1 cellular context compared by ENCODE assay signal in the genomic region with DNA sequence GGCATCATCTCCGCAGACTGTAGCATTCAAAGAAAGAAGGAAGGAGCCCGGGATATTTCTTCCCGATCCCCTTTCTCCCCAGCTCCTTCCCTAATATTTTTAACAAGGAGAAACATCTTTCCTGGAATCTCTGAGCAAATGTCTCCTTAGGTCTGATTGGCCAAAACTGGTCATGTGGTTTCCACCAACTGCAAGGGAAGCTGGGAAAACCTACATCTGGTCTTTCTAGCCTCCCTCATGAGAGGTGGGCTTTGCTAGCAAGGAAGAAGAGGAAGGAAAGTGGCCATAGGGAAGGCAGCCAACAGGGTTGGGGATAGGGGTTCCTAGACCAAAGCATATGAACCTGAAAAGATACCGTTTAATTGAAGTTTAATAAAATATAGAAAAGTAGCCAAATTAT.
TF ChIP-seq lines count a peak whose summit lies in the region.

No MANE protein-coding gene starts in this region.

TF ChIP-seq in Ishikawa, 13 proteins besides CTCF, POLR2A, EP300 and RAD21 (continued from another document):
- TF ChIP-seq, protein P1, sequence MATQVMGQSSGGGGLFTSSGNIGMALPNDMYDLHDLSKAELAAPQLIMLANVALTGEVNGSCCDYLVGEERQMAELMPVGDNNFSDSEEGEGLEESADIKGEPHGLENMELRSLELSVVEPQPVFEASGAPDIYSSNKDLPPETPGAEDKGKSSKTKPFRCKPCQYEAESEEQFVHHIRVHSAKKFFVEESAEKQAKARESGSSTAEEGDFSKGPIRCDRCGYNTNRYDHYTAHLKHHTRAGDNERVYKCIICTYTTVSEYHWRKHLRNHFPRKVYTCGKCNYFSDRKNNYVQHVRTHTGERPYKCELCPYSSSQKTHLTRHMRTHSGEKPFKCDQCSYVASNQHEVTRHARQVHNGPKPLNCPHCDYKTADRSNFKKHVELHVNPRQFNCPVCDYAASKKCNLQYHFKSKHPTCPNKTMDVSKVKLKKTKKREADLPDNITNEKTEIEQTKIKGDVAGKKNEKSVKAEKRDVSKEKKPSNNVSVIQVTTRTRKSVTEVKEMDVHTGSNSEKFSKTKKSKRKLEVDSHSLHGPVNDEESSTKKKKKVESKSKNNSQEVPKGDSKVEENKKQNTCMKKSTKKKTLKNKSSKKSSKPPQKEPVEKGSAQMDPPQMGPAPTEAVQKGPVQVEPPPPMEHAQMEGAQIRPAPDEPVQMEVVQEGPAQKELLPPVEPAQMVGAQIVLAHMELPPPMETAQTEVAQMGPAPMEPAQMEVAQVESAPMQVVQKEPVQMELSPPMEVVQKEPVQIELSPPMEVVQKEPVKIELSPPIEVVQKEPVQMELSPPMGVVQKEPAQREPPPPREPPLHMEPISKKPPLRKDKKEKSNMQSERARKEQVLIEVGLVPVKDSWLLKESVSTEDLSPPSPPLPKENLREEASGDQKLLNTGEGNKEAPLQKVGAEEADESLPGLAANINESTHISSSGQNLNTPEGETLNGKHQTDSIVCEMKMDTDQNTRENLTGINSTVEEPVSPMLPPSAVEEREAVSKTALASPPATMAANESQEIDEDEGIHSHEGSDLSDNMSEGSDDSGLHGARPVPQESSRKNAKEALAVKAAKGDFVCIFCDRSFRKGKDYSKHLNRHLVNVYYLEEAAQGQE (IDR thresholded peaks at IDR 0.05; ENCODE audit: low read depth): no peak
- no peak for TF ChIP-seq FOXM1 (IDR thresholded peaks at IDR 0.05; ENCODE audit: borderline replicate concordance, low read depth)
- TF ChIP-seq, protein P2, sequence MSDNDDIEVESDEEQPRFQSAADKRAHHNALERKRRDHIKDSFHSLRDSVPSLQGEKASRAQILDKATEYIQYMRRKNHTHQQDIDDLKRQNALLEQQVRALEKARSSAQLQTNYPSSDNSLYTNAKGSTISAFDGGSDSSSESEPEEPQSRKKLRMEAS (IDR thresholded peaks at IDR 0.05): no peak
- no peak for TF ChIP-seq ZBTB7A (IDR thresholded peaks at IDR 0.05; ENCODE audit: low read depth)
